Comparison of ENCODE assay signal across 15 cellular contexts in the genomic region with DNA sequence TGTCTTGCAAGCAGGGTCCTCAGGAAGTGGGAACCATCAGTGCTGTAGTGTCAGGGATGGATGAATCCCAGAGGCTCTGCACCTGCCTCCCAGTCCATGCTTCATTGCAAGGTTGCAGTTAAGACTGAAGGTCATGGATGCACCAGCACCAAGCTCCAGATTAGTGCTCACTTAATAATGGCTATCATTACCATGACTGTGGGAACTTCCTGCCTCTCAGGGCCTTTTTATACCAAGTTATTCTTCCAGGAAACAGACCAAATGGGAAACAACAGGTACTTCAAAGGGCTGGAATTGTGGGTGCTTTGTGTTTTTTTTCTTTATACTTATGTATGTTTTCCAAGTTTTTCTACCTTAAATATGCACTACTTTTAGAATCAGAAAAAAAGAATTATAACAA.
A peak's percentile ranks its signal among the peaks of the same experiment; 100 is the strongest.
DNase-seq lines count a peak whose midpoint lies in the region; ATAC-seq and TF ChIP-seq lines count a peak whose summit lies in the region.
"Had no signal": no experiment of that assay in that cellular context is flagged by ENCODE, and none has a peak within 500 bp of the region (broad histone marks: within the 10 kb centered on the region; RNA-seq: fewer than 3 reads in every experiment).

No MANE protein-coding gene starts in this region.

- H3K4ac ChIP-seq in H9 (ENCODE audit: low read depth, low read length), result no peak overlapping the region

- no peak overlapping the region for H3K23ac ChIP-seq in H9 (ENCODE audit: insufficient read length, low read depth, low read length)

- H3K4me1 ChIP-seq in H9 (ENCODE audit: insufficient read depth, low read length), result peaks cover 15% of the 10 kb centered on the region; the same call in 1 of the 2 replicates
- peaks cover 23% of the 10 kb centered on the region for H3K4me1 ChIP-seq in iPS-20b (ENCODE audit: insufficient read depth, low read length)
- H3K4me1 ChIP-seq: BE2C had no signal

- no peak overlapping the region for H3K14ac ChIP-seq in H9 (ENCODE audit: insufficient read depth, low read length)

- H4K5ac ChIP-seq in H9 (ENCODE audit: insufficient read length, low read depth, low read length), result no peak overlapping the region

- peaks cover 3% of the 10 kb centered on the region for H3K23me2 ChIP-seq in H9 (ENCODE audit: insufficient read length, low read depth, low read length, poor library complexity, severe bottlenecking)

- no peak overlapping the region for H2BK5ac ChIP-seq in H9 (ENCODE audit: insufficient read length, low read length)

- H4K91ac ChIP-seq in H9 (ENCODE audit: insufficient read length, low read depth, low read length), result no peak overlapping the region

- no peak overlapping the region for H3K18ac ChIP-seq in H9 (ENCODE audit: insufficient read length, low read depth, low read length)

- H3K4me1 Mint-ChIP-seq in H9, result peaks cover 35 to 41% of the 10 kb centered on the region in 2 experiments
- peaks cover 58% of the 10 kb centered on the region for H3K4me1 Mint-ChIP-seq in WTC11

- no peak overlapping the region for H2BK12ac ChIP-seq in H9 (ENCODE audit: insufficient read length, low read depth, low read length)

- H3K9ac ChIP-seq in H9 (ENCODE audit: extremely low read depth, insufficient read length, low read length) (no peak overlapping the region), iPS-20b (ENCODE audit: low read depth, low read length) (peak overlapping the region; percentile 26; the same call in 1 of the 2 replicates)

- POLR2A ChIA-PET in WTC11 (lab: Charles Lee), result interaction anchor here (0.7 to 1.2 kb wide), 2 partner anchors 9 kb away, joined by 3 to 4 read pairs; no protein-coding TSS in a partner anchor

- no peak overlapping the region for H2BK15ac ChIP-seq in H9 (ENCODE audit: low read depth, low read length)

- no peaks in the 10 kb centered on the region; the same call in 1 of the 2 replicates for H3K36me3 ChIP-seq in iPS-20b (ENCODE audit: insufficient read depth, low read depth, low read length)
- H3K36me3 ChIP-seq: BE2C had no signal

- H3K9me3 ChIP-seq in H9 (ENCODE audit: control insufficient read depth, low read depth, low read length) (peaks cover 16% of the 10 kb centered on the region), iPS-20b (ENCODE audit: insufficient read depth, low read depth, low read length) (peaks cover 21% of the 10 kb centered on the region)
- H3K9me3 ChIP-seq: BE2C had no signal

- H2BK20ac ChIP-seq in H9 (ENCODE audit: low read depth, low read length, poor library complexity, severe bottlenecking), result no peak overlapping the region

- H4K20me1 ChIP-seq in H9 (ENCODE audit: control insufficient read depth, insufficient read depth, insufficient read length), result no peaks in the 10 kb centered on the region

- no peak overlapping the region for H2AK5ac ChIP-seq in H9 (ENCODE audit: insufficient read length, low read length)

- CTCF ChIA-PET in WTC11 (lab: Charles Lee), result interaction anchor here (0.5 to 1.7 kb wide), 6 partner anchors 10 to 198 kb away, joined by 3 to 4 read pairs (median 4); partner anchors contain the start of gene CYP26A1

- H3T11ph ChIP-seq in H9 (ENCODE audit: low read length), result no peak overlapping the region

- H3K79me1 ChIP-seq in H9 (ENCODE audit: insufficient read depth, low read depth, low read length, poor library complexity, severe bottlenecking), result no peaks in the 10 kb centered on the region

- H3K79me2 ChIP-seq in H9 (ENCODE audit: insufficient read depth, low read length), result no peaks in the 10 kb centered on the region

- TF ChIP-seq CTCF in H9 (conservative IDR thresholded peaks at IDR 0.05) (no peak), WTC11 (IDR thresholded peaks at IDR 0.05) (no peak)

- no peak overlapping the region for H3K4me2 ChIP-seq in H9 (ENCODE audit: insufficient read depth, insufficient read length, low read length)

- H3K27me3 ChIP-seq in H9 (ENCODE audit: insufficient read depth, low read length) (no peaks in the 10 kb centered on the region), iPS-20b (ENCODE audit: insufficient read depth, low read length) (no peaks in the 10 kb centered on the region)
- H3K27me3 ChIP-seq: BE2C had no signal

- H4K8ac ChIP-seq in H9 (replicated peaks; ENCODE audit: insufficient read length, low read depth, low read length), result no peak overlapping the region

- H3K27me3 Mint-ChIP-seq in H9 (ENCODE audit: low read depth) (no peaks in the 10 kb centered on the region), WTC11 (ENCODE audit: low read depth) (peaks cover 29% of the 10 kb centered on the region)
- H3K27me3 Mint-ChIP-seq: CD4-positive, alpha-beta T cell had no signal

- ATAC-seq in WTC11, result 0 out of 2 replicates have a peak, but pooled peaks have one; percentile 1
- ATAC-seq in GM19452 (IDR thresholded peaks at IDR 0.05; ENCODE audit: unreplicated experiment), result no peak
- ATAC-seq: HCT116 had no signal

- H3K27ac ChIP-seq in H9 (ENCODE audit: insufficient read length, low read depth, low read length) (no peak overlapping the region), iPS-20b (ENCODE audit: low read length) (peak overlapping the region; percentile 6)
- H3K27ac ChIP-seq: C4-2B had no signal

- H2BK120ac ChIP-seq in H9 (ENCODE audit: low read depth, low read length, poor library complexity, severe bottlenecking), result no peak overlapping the region

- H3K9me3 Mint-ChIP-seq in H9 (peaks cover 25 to 36% of the 10 kb centered on the region in 2 experiments), WTC11 (peaks cover 37% of the 10 kb centered on the region)

- no peak overlapping the region for H2AFZ ChIP-seq in H9 (ENCODE audit: low read length)

- H3K4me3 Mint-ChIP-seq in H9 (no peak overlapping the region), WTC11 (no peak overlapping the region)
- H3K4me3 Mint-ChIP-seq: CD4-positive, alpha-beta T cell; HFFc6 had no signal

- H3K36me3 Mint-ChIP-seq in H9 (ENCODE audit: insufficient read depth in 1 of 3, low read depth in 3 of 3), result peaks cover 20 to 42% (median 28%) of the 10 kb centered on the region in 3 experiments
- peaks cover 35% of the 10 kb centered on the region for H3K36me3 Mint-ChIP-seq in WTC11

- no peak overlapping the region for H3K4me3 ChIP-seq in iPS-20b (ENCODE audit: low read length)

- DNase-seq in H9 (no peak), WTC11 (ENCODE audit: low spot score) (no peak), HCEC 1CT (no peak), iPS-NIHi11 (ENCODE audit: low spot score) (no peak)
- DNase-seq: ACHN; BE2C; Caco-2; CD4-positive, alpha-beta T cell; GF-D8; HFFc6; KG1 had no signal

- H3K27ac Mint-ChIP-seq in H9 (peak overlapping the region in 2 of 3 experiments; percentile 77 to 97; a peak in 3 of 7 replicates), WTC11 (peak overlapping the region; percentile 97)
- H3K27ac Mint-ChIP-seq: CD4-positive, alpha-beta T cell; HFFc6 had no signal

- H3K56ac ChIP-seq in H9 (ENCODE audit: insufficient read length, low read depth, low read length), result no peak overlapping the region

TF ChIP-seq in WTC11, 78 proteins besides CTCF, POLR2A, EP300 and RAD21 (continues in another document):
- TF ChIP-seq FOXP1 (CRISPR knock-in tag; IDR thresholded peaks at IDR 0.05; ENCODE audit: borderline replicate concordance) (no peak), SP1 (CRISPR knock-in tag; conservative IDR thresholded peaks at IDR 0.05) (no peak; the same call in 1 of the 2 replicates), ZNF512 (CRISPR knock-in tag; IDR thresholded peaks at IDR 0.05; ENCODE audit: borderline replicate concordance) (no peak), ZNF416 (CRISPR knock-in tag; IDR thresholded peaks at IDR 0.05) (no peak), FOXJ3 (CRISPR knock-in tag; IDR thresholded peaks at IDR 0.05; ENCODE audit: borderline replicate concordance) (no peak), ESRRA (CRISPR knock-in tag; IDR thresholded peaks at IDR 0.05; ENCODE audit: borderline replicate concordance) (no peak)
- TF ChIP-seq, protein P1, sequence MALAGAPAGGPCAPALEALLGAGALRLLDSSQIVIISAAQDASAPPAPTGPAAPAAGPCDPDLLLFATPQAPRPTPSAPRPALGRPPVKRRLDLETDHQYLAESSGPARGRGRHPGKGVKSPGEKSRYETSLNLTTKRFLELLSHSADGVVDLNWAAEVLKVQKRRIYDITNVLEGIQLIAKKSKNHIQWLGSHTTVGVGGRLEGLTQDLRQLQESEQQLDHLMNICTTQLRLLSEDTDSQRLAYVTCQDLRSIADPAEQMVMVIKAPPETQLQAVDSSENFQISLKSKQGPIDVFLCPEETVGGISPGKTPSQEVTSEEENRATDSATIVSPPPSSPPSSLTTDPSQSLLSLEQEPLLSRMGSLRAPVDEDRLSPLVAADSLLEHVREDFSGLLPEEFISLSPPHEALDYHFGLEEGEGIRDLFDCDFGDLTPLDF (CRISPR knock-in tag; IDR thresholded peaks at IDR 0.05), result no peak
